12 cellular contexts compared by ENCODE assay signal in the genomic region with DNA sequence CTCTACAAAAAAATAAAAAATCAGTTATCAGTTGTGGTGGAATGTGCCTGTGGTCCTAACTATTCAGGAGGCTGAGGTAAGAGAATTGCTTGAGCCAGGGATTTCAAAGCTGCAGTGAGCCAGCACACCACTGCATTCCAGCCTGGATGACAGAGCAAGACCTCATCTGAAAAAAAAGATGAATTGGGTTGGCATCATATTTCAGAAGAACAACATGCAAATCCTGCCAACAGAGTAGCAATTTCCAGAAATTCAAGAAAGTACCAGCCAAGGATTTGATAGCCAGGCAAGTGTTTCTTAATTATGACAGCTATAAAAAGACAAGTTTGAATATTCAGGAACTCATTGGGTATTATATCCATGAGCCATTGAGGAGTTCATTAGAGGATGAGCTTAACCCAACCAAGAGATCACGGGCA.
A peak's percentile ranks its signal among the peaks of the same experiment; 100 is the strongest.
DNase-seq lines count a peak whose midpoint lies in the region; ATAC-seq and TF ChIP-seq lines count a peak whose summit lies in the region.
"Had no signal": no experiment of that assay in that cellular context is flagged by ENCODE, and none has a peak within 500 bp of the region (broad histone marks: within the 10 kb centered on the region; RNA-seq: fewer than 3 reads in every experiment).

No MANE protein-coding gene starts in this region.

- no peak for TF ChIP-seq POLR2A in testis (IDR thresholded peaks at IDR 0.05)

- H3K4me1 ChIP-seq in testis = peaks cover 17% of the 10 kb centered on the region
- H3K4me1 ChIP-seq: BLaER1, parathyroid adenoma had no signal

- H3K4me3 ChIP-seq in testis = no peak overlapping the region
- H3K4me3 ChIP-seq: BLaER1 had no signal

- no peak for DNase-seq in Right ventricle myocardium superior
- DNase-seq in cardiac septum (ENCODE audit: low spot score) = no peak
- DNase-seq in astrocyte of the hippocampus (ENCODE audit: low read depth, low spot score) = peak; percentile 93
- peak; percentile 2 for DNase-seq in hepatic stellate cell (ENCODE audit: low spot score)
- DNase-seq in testis = no peak
- DNase-seq in NCI-H2081 (lab: John Stamatoyannopoulos, UW) = no peak
- DNase-seq: activated gamma-delta T cell treated with Interleukin-2 at 50 U/mL for 16 hours, NCI-H2227 treated with DMSO at 0.1 percent for 48 hours had no signal

- TF ChIP-seq CTCF in testis (IDR thresholded peaks at IDR 0.05) = no peak

- H3K27ac ChIP-seq in testis = peak overlapping the region; percentile 8 to 58
- H3K27ac ChIP-seq: BLaER1, parathyroid adenoma had no signal

- WGBS in testis, 2 donors = 47 to 52% methylated on average over 1 of the region's 1 CpG

- no peaks in the 10 kb centered on the region for H3K36me3 ChIP-seq in testis (ENCODE audit: low read depth, missing control alignments)

- no peaks in the 10 kb centered on the region for H3K9me3 ChIP-seq in testis
- H3K9me3 ChIP-seq: BLaER1 had no signal

- H3K27me3 ChIP-seq in testis = no peaks in the 10 kb centered on the region
- H3K27me3 ChIP-seq: BLaER1 had no signal

- ATAC-seq in Right ventricle myocardium superior (ENCODE audit: poor library complexity) = peak; percentile 51
- no peak for ATAC-seq in HG03520 (IDR thresholded peaks at IDR 0.05; ENCODE audit: unreplicated experiment)
- no peak for ATAC-seq in GM19395 (IDR thresholded peaks at IDR 0.05; ENCODE audit: unreplicated experiment)

- intact Hi-C loops in Right ventricle myocardium superior (cut with DNase I) (no loop called here), cardiac septum (cut with DNase I) (no loop called here), testis (cut with DNase I; ENCODE audit: low total_unique reads) (no loop called here)

Comparison
In these comparisons a context has a peak if more than half of its experiments do, and no peak if none do; other contexts are left out.
1. DNase-seq: peak in astrocyte of the hippocampus (single experiment) and hepatic stellate cell (single experiment); none in Right ventricle myocardium superior (single experiment), cardiac septum (single experiment), testis (single experiment) and NCI-H2081 (0 of 2).